ENCODE assay signal across 13 cellular contexts in the genomic region with DNA sequence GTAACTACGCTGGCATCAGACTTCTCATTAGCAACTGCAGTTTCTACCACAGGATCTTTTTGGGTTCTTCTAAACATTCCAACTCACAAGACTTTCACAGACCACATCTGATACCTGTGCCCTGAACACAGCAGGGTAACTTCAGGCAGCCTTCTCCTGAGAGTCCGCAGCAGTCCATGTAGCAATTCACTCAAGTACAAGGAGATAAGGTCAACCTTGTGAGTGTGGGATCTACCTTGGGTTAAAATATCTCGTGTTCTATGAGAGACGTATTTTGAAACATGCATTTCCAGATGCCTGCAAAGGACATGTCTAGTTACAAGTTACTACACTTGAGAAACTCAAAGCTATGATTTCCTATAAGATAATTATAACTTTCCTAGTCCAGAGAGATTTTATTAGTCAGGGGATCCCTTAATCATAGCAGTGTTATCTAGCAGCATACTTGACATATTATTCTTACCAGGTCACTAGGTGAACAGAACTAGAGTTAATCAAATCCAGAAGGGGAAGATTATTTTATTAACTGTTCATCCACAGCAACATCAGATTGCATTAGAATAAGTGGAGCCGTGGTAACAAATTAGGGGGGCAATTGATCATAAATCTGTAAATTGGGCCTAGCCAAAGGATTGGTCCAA.
"Had no signal": no experiment of that assay in that cellular context is flagged by ENCODE, and none has a peak within 500 bp of the region (broad histone marks: within the 10 kb centered on the region; RNA-seq: fewer than 3 reads in every experiment).

No MANE protein-coding gene starts in this region.

- DNase-seq: activated CD4-positive, CD25-positive, alpha-beta regulatory T cell treated with anti-CD3 and anti-CD28 coated beads, Interleukin-2, amount 50 U/mL, for 72 hours; activated naive CD4-positive, alpha-beta T cell treated with anti-CD3 and anti-CD28 coated beads, Interleukin-2, amount 50 U/mL, for 16 hours; adrenal gland; caudate nucleus; colonic mucosa; kidney glomerular epithelial cell; nucleus accumbens; right lobe of liver; T-helper 1 cell; testis; upper lobe of left lung had no signal

- H3K27me3 ChIP-seq: adrenal gland, colonic mucosa, right lobe of liver, testis, upper lobe of left lung had no signal

- H3K27ac ChIP-seq: adrenal gland, colonic mucosa, right lobe of liver, testis, upper lobe of left lung had no signal

- H3K4me3 ChIP-seq: adrenal gland, colonic mucosa, right lobe of liver, testis, upper lobe of left lung had no signal

- H3K36me3 ChIP-seq: colonic mucosa had no signal

- H3K4me1 ChIP-seq: adrenal gland, colonic mucosa, right lobe of liver, testis, upper lobe of left lung had no signal

- ATAC-seq: activated T-helper 17 cell treated with anti-CD3 and anti-CD28 coated beads, Interleukin-2, amount 50 U/mL, for 72 hours; esophagus mucosa; right lobe of liver had no signal
